1 cellular context compared by ENCODE assay signal in the genomic region with DNA sequence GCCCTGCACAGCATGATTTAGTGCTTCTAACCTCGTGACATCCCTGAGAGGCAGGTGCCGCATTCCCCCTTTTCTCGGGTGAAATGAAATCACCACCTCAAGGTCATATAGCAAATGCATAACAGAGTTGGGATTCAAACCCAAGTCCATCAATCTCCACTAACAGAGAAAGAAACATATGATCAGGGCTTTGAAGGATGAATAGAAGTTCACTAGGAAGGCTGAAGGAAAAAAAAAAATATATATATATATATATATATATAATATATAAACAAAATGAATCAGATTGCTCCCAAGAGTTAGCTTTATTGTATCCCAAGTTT.
TF ChIP-seq lines count a peak whose summit lies in the region.

No MANE protein-coding gene starts in this region.

TF ChIP-seq in SK-N-SH treated with all-trans-retinoic acid at 6 μM for 48 hours, 23 proteins besides CTCF, POLR2A, EP300 and RAD21 (continued from another document):
- no peak for TF ChIP-seq PATZ1 (CRISPR knock-in tag; IDR thresholded peaks at IDR 0.05; ENCODE audit: borderline replicate concordance)
- TF ChIP-seq ZFP3 (CRISPR knock-in tag; IDR thresholded peaks at IDR 0.05), result peak; percentile 94
TF ChIP-seq in SK-N-SH treated with all-trans-retinoic acid at 6 μM for 48 hours: peak in this region for 1.
